In the genomic region with DNA sequence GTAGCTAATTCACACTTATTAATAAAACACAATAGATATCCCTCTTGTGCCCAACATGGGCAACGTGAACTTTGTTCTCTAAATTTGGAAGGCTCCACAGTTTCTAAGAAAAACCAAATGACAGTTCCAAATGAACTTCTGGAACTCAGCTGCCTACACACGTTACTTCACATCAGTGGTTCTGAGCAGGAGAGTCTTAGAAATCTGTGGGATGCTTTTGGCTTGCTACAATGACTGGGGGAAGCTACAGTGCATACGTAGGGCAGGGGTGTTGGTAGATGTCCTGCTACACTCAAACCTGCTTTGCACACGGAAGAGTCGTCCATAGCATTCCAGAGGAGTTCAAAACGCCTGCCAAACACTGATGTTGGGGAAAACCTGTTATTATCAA, we compare ENCODE assay signal across 14 cellular contexts. TPM values are rescaled to one million over a fixed set of nuclear protein-coding genes. Genes with fewer than 3 reads are reported as not detected.
A peak's percentile ranks its signal among the peaks of the same experiment; 100 is the strongest.
DNase-seq lines count a peak whose midpoint lies in the region; ATAC-seq, FAIRE-seq and TF ChIP-seq lines count a peak whose summit lies in the region.
"Had no signal": no experiment of that assay in that cellular context is flagged by ENCODE, and none has a peak within 500 bp of the region (broad histone marks: within the 10 kb centered on the region; RNA-seq: fewer than 3 reads in every experiment).

No MANE protein-coding gene starts in this region.

- H3K27me3 ChIP-seq in GM12878 (replicated peaks in 1 of 2; ENCODE audit: control insufficient read depth in 2 of 2, insufficient read depth in 2 of 2, low read length in 1 of 2) (no peaks in the 10 kb centered on the region), right lobe of liver (no peaks in the 10 kb centered on the region)

- SMC1A ChIA-PET in GM12878 (lab: Charles Lee; ENCODE audit: uncharacterized antibody, unreplicated experiment), result interaction anchor here (0.8 to 3.1 kb wide), 11 partner anchors 9 to 64 kb away, joined by 3 to 17 read pairs (median 4); partner anchors contain the start of gene ZC3H7A

- no peak for TF ChIP-seq EP300 in GM12878 (IDR thresholded peaks at IDR 0.05; ENCODE audit: borderline replicate concordance in 1 of 2, control insufficient read depth in 1 of 2, low read depth in 2 of 2, low read length in 2 of 2)

- POLR2A ChIA-PET in GM12878 (lab: Charles Lee), result interaction anchor here (0.5 to 1.8 kb wide), 6 partner anchors 9 to 177 kb away, joined by 3 to 5 read pairs (median 4); partner anchors contain the start of gene TXNDC11

- no peak for TF ChIP-seq POLR2A in GM12878 (IDR thresholded peaks at IDR 0.05; ENCODE audit: low read depth, low read length)
- no peak for TF ChIP-seq POLR2A in right lobe of liver (IDR thresholded peaks at IDR 0.05)

- peak; percentile 81 for FAIRE-seq in GM12878 (lab: Jason Lieb, UNC)
- FAIRE-seq: G401.6 had no signal

- H4K20me1 ChIP-seq in GM12878 (ENCODE audit: control insufficient read depth, insufficient read depth), result no peaks in the 10 kb centered on the region; the same call in 1 of the 2 replicates

- H3K4me3 ChIP-seq in GM12878 (peak overlapping the region; percentile 22), right lobe of liver (no peak overlapping the region)

- H3K4me1 ChIP-seq in GM12878 (ENCODE audit: control insufficient read depth, insufficient read depth, low read length) (peaks cover 51% of the 10 kb centered on the region), right lobe of liver (peaks cover 0 to 75% (median 33%) of the 10 kb centered on the region in 4 donors)

- RAD21 ChIA-PET in GM12878 (lab: Charles Lee; ENCODE audit: unreplicated experiment), result interaction anchor here (0.8 to 1.8 kb wide), 4 partner anchors 22 to 57 kb away, joined by 3 to 7 read pairs (median 4); no protein-coding TSS in a partner anchor

- H2AFZ ChIP-seq in GM12878 (ENCODE audit: control insufficient read depth, low read depth, low read length), result no peak overlapping the region

- peak overlapping the region; percentile 20; the same call in 1 of the 2 replicates for H3K9ac ChIP-seq in GM12878 (ENCODE audit: control insufficient read depth, insufficient read depth, low read length)

- WGBS in GM12878 (ENCODE audit: insufficient coverage, insufficient replicate concordance, low lambda C conversion rate, missing lambda C conversion rate), result 69% methylated on average over 6 of the region's 6 CpGs
- 19% methylated on average over 5 of the region's 6 CpGs for WGBS in right lobe of liver (ENCODE audit: insufficient coverage, low coverage, low lambda C conversion rate, missing lambda C conversion rate)

- H3K9me3 ChIP-seq in GM12878 (replicated peaks; ENCODE audit: control insufficient read depth, insufficient read depth, low read length), result no peaks in the 10 kb centered on the region
- H3K9me3 ChIP-seq in right lobe of liver, result no peaks in the 10 kb centered on the region
- H3K9me3 ChIP-seq: Caco-2 had no signal

- H3K79me2 ChIP-seq in GM12878 (ENCODE audit: control insufficient read depth, insufficient read depth, low read length), result peaks cover 93% of the 10 kb centered on the region

- CTCF ChIA-PET in GM12878 (lab: Yijun Ruan, JAX), result interaction anchor here (0.6 to 4.0 kb wide), 6 partner anchors 10 to 63 kb away, joined by 3 to 18 read pairs (median 4); no protein-coding TSS in a partner anchor

- ATAC-seq in Right ventricle myocardium inferior (peak; percentile 15), GM12878 (peak; percentile 10; the same call in 2 of the 3 replicates), right lobe of liver (peak; percentile 39 to 77 (median 67)), HG03139 (IDR thresholded peaks at IDR 0.05; ENCODE audit: unreplicated experiment) (no peak), GM21381 (IDR thresholded peaks at IDR 0.05; ENCODE audit: unreplicated experiment) (no peak)

- no TSS peak for BruUV-seq in GM12878 (replicated peaks; lab: Mats Ljungman, UMichigan)

- TF ChIP-seq RAD21 in GM12878 (IDR thresholded peaks at IDR 0.05; ENCODE audit: insufficient read depth, low read depth, low read length), result no peak

- intact Hi-C loops in Right ventricle myocardium inferior (cut with DNase I) (no loop called here), cardiac septum (cut with DNase I) (no loop called here), GM12878 (cut with micrococcal nuclease; ENCODE audit: unreplicated experiment) (no loop called here), right lobe of liver (cut with DNase I) (loop anchor here in 1 of 2 donors (10.0 kb wide), 1 partner anchor 60 kb away; the partner anchor contains the start of gene ZC3H7A)

- peak overlapping the region; percentile 48 for H3K4me2 ChIP-seq in GM12878 (ENCODE audit: control insufficient read depth, insufficient read depth)

- no peak for TF ChIP-seq CTCF in GM12878 (IDR thresholded peaks at IDR 0.05 in 2 of 3, conservative IDR thresholded peaks at IDR 0.05 in 1 of 3; ENCODE audit: control insufficient read depth in 2 of 3, extremely low read depth in 1 of 3, insufficient read depth in 1 of 3, low read depth in 3 of 3, low read length in 3 of 3)
- no peak for TF ChIP-seq CTCF in right lobe of liver (IDR thresholded peaks at IDR 0.05)

- H3K36me3 ChIP-seq in GM12878 (ENCODE audit: control insufficient read depth in 2 of 2, insufficient read depth in 2 of 2, low read length in 1 of 2), result peaks cover 5 to 56% of the 10 kb centered on the region in 2 experiments
- H3K36me3 ChIP-seq in right lobe of liver, result peaks cover 0 to 59% (median 9%) of the 10 kb centered on the region in 4 donors

- in situ Hi-C loops in GM12878 (cut with MboI), result no loop called here

- H3K27ac ChIP-seq in GM12878 (ENCODE audit: control insufficient read depth, insufficient read depth) (peak overlapping the region; percentile 74), right lobe of liver (peak overlapping the region; percentile 15 to 81 (median 72))
- H3K27ac ChIP-seq: HL-60 had no signal

- no peak for DNase-seq in Right ventricle myocardium inferior (ENCODE audit: missing footprints)
- no peak for DNase-seq in cardiac septum (ENCODE audit: low spot score)
- no peak for DNase-seq in GM12878 (ENCODE audit: low read depth, low spot score)
- no peak for DNase-seq in right lobe of liver
- DNase-seq in NCI-H2081 treated with DMSO at 0.1 percent for 48 hours (lab: John Stamatoyannopoulos, UW), result no peak
- no peak for DNase-seq in middle frontal gyrus (ENCODE audit: extremely low spot score, low spot score)
- DNase-seq: Caco-2; glutamatergic neuron; Karpas-422; stimulated activated CD4-positive, alpha-beta T cell treated with anti-CD3 and anti-CD28 coated beads, Interleukin-4, amount 100 ng/mL, for 24 hours had no signal

TF ChIP-seq in GM12878, 131 proteins besides CTCF, POLR2A, EP300 and RAD21 (continues in another document):
- TF ChIP-seq MYB (IDR thresholded peaks at IDR 0.05; ENCODE audit: borderline replicate concordance, low read depth, low read length), result no peak
- TF ChIP-seq, protein P1, sequence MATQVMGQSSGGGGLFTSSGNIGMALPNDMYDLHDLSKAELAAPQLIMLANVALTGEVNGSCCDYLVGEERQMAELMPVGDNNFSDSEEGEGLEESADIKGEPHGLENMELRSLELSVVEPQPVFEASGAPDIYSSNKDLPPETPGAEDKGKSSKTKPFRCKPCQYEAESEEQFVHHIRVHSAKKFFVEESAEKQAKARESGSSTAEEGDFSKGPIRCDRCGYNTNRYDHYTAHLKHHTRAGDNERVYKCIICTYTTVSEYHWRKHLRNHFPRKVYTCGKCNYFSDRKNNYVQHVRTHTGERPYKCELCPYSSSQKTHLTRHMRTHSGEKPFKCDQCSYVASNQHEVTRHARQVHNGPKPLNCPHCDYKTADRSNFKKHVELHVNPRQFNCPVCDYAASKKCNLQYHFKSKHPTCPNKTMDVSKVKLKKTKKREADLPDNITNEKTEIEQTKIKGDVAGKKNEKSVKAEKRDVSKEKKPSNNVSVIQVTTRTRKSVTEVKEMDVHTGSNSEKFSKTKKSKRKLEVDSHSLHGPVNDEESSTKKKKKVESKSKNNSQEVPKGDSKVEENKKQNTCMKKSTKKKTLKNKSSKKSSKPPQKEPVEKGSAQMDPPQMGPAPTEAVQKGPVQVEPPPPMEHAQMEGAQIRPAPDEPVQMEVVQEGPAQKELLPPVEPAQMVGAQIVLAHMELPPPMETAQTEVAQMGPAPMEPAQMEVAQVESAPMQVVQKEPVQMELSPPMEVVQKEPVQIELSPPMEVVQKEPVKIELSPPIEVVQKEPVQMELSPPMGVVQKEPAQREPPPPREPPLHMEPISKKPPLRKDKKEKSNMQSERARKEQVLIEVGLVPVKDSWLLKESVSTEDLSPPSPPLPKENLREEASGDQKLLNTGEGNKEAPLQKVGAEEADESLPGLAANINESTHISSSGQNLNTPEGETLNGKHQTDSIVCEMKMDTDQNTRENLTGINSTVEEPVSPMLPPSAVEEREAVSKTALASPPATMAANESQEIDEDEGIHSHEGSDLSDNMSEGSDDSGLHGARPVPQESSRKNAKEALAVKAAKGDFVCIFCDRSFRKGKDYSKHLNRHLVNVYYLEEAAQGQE (IDR thresholded peaks at IDR 0.05; ENCODE audit: low read depth, low read length), result no peak

RNA-seq across cellular contexts. Expression of gene TXNDC11, which starts 8.0 kb away (rescaled TPM):
- total RNA-seq in Right ventricle myocardium inferior (20.3 TPM), cardiac septum (27.0 TPM), GM12878 (2014; rRNA removed) (54.4 and 59.1 TPM in 2 replicates), GM12878 (2014; rRNA removed; fragmentation: Illumina TruSeq; extraction: Trizol) (33.3 and 43.1 TPM in 2 replicates), GM12878 (2021) (45.8 and 51.8 TPM in 2 replicates), right lobe of liver (10 to 100 TPM; 43.2 to 63.3 (median 54.0) TPM)
- 97.8 and 99.6 TPM in 2 replicates for total RNA-seq in GM12878 (2013; cell fraction: nucleolus; rRNA removed)
- 38.0 TPM for polyA plus RNA-seq in GM12878 (2011; ENCODE audit: low read depth)
- polyA plus RNA-seq in GM12878 (2011; rRNA removed) (71.0 and 86.7 TPM in 2 replicates), GM12878 (2014; fragmentation: Illumina TruSeq; extraction: Trizol) (40.7 and 49.9 TPM in 2 replicates), GM12878 (2014; fragmentation: Nextera tagmentation; extraction: Ambion mirVana) (1 to 10 TPM; 1.7 to 7.3 TPM), GM12878 (2014; rRNA removed) (57.0 and 59.9 TPM in 2 replicates), GM12878 (2016; fragmentation: Nextera tagmentation; extraction: Ambion mirVana) (10 to 100 TPM; 69.8 to 70.7 TPM)
- polyA plus RNA-seq in GM12878 (2011; cell fraction: cytosol; rRNA removed), result 96.3 and 103 TPM in 2 replicates
- 86.4 and 91.4 TPM in 2 replicates for polyA plus RNA-seq in GM12878 (2011; cell fraction: nucleus; rRNA removed)
- 48.2 and 55.5 TPM in 2 replicates for polyA plus RNA-seq in GM12878 (2012)
- polyA minus RNA-seq in GM12878 (2011; rRNA and poly(A)+ RNA removed), result 79.2 and 95.3 TPM in 2 replicates
- 28.7 and 34.5 TPM in 2 replicates for polyA minus RNA-seq in GM12878 (2011; cell fraction: cytosol; rRNA and poly(A)+ RNA removed)
- polyA minus RNA-seq in GM12878 (2011; cell fraction: nucleus; rRNA and poly(A)+ RNA removed), result 27.4 and 50.4 TPM in 2 replicates

Comparison
In these comparisons a context has a peak if more than half of its experiments do, and no peak if none do; other contexts are left out.
1. ATAC-seq: peak in Right ventricle myocardium inferior (single experiment), GM12878 (single experiment) and right lobe of liver (4 of 4); none in HG03139 (single experiment) and GM21381 (single experiment).